ENCODE assay signal across 15 cellular contexts in genomic region chr5:112787896-112788295, GRCh38. TPM values are rescaled to one million over a fixed set of nuclear protein-coding genes. Genes with fewer than 3 reads are reported as not detected.
DNase-seq lines count a peak whose midpoint lies in the region; ATAC-seq and TF ChIP-seq lines count a peak whose summit lies in the region.
"Had no signal": no experiment of that assay in that cellular context is flagged by ENCODE, and none has a peak within 500 bp of the region (broad histone marks: within the 10 kb centered on the region; RNA-seq: fewer than 3 reads in every experiment).

No MANE protein-coding gene starts in this region.

- DNase-seq in IMR-90 = peak; percentile 52
- no peak for DNase-seq in endodermal cell
- DNase-seq in osteoblast (ENCODE audit: insufficient read length, low spot score, missing footprints) = peak; percentile 17
- DNase-seq in activated CD4-positive, alpha-beta T cell treated with anti-CD3 and anti-CD28 coated beads, Interleukin-2, amount 10 ng/mL, durations not matched to agents 24 days and 14 days = no peak
- DNase-seq in UCSD-AML1 (lab: John Stamatoyannopoulos, UW; ENCODE audit: unreplicated experiment) = no peak
- DNase-seq: 8988T; Calu3; CD8-positive, alpha-beta T cell; DMS79 treated with DMSO at 0.1 percent for 48 hours; H9 had no signal

- H3K27ac Mint-ChIP-seq in endodermal cell = peak overlapping the region; percentile 35
- no peak overlapping the region for H3K27ac Mint-ChIP-seq in activated CD4-positive, alpha-beta T cell treated with anti-CD3 and anti-CD28 coated beads, Interleukin-2, amount 10 ng/mL, durations not matched to agents 24 days and 14 days
- H3K27ac Mint-ChIP-seq: B cell; CD8-positive, alpha-beta T cell; H9 had no signal

- CTCF ChIA-PET in IMR-90 (lab: Yijun Ruan, JAX) = interaction anchor here (0.6 to 1.0 kb wide), 2 partner anchors 61 to 77 kb away, joined by 5 to 7 read pairs; no protein-coding TSS in a partner anchor

- H3K79me1 ChIP-seq in IMR-90 (ENCODE audit: low read depth in 1 of 2, low read length in 2 of 2) = peaks cover 6 to 12% of the 10 kb centered on the region in 2 experiments; a peak in 3 of 4 replicates

- no TSS peak for BruUV-seq in IMR-90 (replicated peaks; lab: Mats Ljungman, UMichigan)

- H2AK5ac ChIP-seq in IMR-90 (ENCODE audit: low read depth, low read length) = no peak overlapping the region

- H3K9me3 ChIP-seq in IMR-90 (ENCODE audit: control insufficient read depth, insufficient read depth, low read length) (no peaks in the 10 kb centered on the region), endodermal cell (ENCODE audit: control insufficient read depth, low read length) (no peaks in the 10 kb centered on the region), osteoblast (ENCODE audit: low read depth, low read length) (no peaks in the 10 kb centered on the region)
- H3K9me3 ChIP-seq: BLaER1 treated with 17β-estradiol and CSF1 and Interleukin-3, amounts not matched to agents 10 nM and 100 nM had no signal

- peaks cover 11% of the 10 kb centered on the region for H3K36me3 ChIP-seq in ACC112 (ENCODE audit: insufficient read depth, low read length)
- H3K36me3 ChIP-seq in IMR-90 (ENCODE audit: control insufficient read depth, insufficient read depth, low read length) = no peaks in the 10 kb centered on the region; the same call in 1 of the 2 replicates
- H3K36me3 ChIP-seq in endodermal cell (ENCODE audit: control insufficient read depth, insufficient read depth, low read length) = peaks cover 81% of the 10 kb centered on the region
- H3K36me3 ChIP-seq in osteoblast (ENCODE audit: insufficient read depth, low read length) = peaks cover 3% of the 10 kb centered on the region

- peaks cover 6% of the 10 kb centered on the region for H3K9me1 ChIP-seq in IMR-90 (ENCODE audit: insufficient read depth, low read length)

- no peak overlapping the region for H3K4me2 ChIP-seq in IMR-90 (ENCODE audit: low read depth, low read length)
- H3K4me2 ChIP-seq in osteoblast (ENCODE audit: insufficient read depth, low read length) = no peak overlapping the region
- H3K4me2 ChIP-seq: BLaER1 treated with 17β-estradiol and CSF1 and Interleukin-3, amounts not matched to agents 10 nM and 100 nM had no signal

- H3K56ac ChIP-seq in IMR-90 (ENCODE audit: extremely low read depth, insufficient read depth, low read length) = no peak overlapping the region

- no peak for TF ChIP-seq POLR2A in IMR-90 (IDR thresholded peaks at IDR 0.05; ENCODE audit: low read depth, low read length)

- no peak overlapping the region for H4K8ac ChIP-seq in IMR-90 (ENCODE audit: low read depth in 2 of 2, low read length in 2 of 2)

- no peaks in the 10 kb centered on the region for H3K27me3 Mint-ChIP-seq in endodermal cell (ENCODE audit: insufficient read depth)
- H3K27me3 Mint-ChIP-seq in activated CD4-positive, alpha-beta T cell treated with anti-CD3 and anti-CD28 coated beads, Interleukin-2, amount 10 ng/mL, durations not matched to agents 24 days and 14 days = no peaks in the 10 kb centered on the region
- H3K27me3 Mint-ChIP-seq: B cell had no signal

- no peak overlapping the region for H3K4me3 Mint-ChIP-seq in endodermal cell
- no peak overlapping the region for H3K4me3 Mint-ChIP-seq in activated CD4-positive, alpha-beta T cell treated with anti-CD3 and anti-CD28 coated beads, Interleukin-2, amount 10 ng/mL, durations not matched to agents 24 days and 14 days
- H3K4me3 Mint-ChIP-seq: B cell; CD8-positive, alpha-beta T cell; H9 had no signal

- no CpG with 5 or more reads among the region's 3 CpGs for WGBS in IMR-90 (ENCODE audit: extremely low coverage in 2 of 2, insufficient read length in 1 of 2), 2 experiments
- WGBS in endodermal cell (ENCODE audit: insufficient coverage in 1 of 2, insufficient read length in 1 of 2), 2 experiments = 100% methylated on average over 1 to 3 of the region's 3 CpGs

- ATAC-seq in IMR-90 (ENCODE audit: low read depth) = peak; percentile 55
- no peak for ATAC-seq in activated CD4-positive, CD25-positive, alpha-beta regulatory T cell treated with anti-CD3 and anti-CD28 coated beads, Interleukin-2, amount 50 U/mL, for 24 hours
- ATAC-seq: CD8-positive, alpha-beta T cell; GM12878 had no signal

- no peak overlapping the region for H3K14ac ChIP-seq in IMR-90 (replicated peaks; ENCODE audit: low read depth, low read length)

- no peak overlapping the region for H2AK9ac ChIP-seq in IMR-90 (replicated peaks; ENCODE audit: low read depth, low read length, poor library complexity)

- no peak overlapping the region for H3K4ac ChIP-seq in IMR-90 (ENCODE audit: low read depth, low read length)

- intact Hi-C loops in IMR-90 (cut with micrococcal nuclease) = loop anchor here (2.0 to 10.0 kb wide), 2 partner anchors 61 to 177 kb away; no protein-coding TSS in a partner anchor
- intact Hi-C loops in activated CD4-positive, alpha-beta T cell treated with anti-CD3 and anti-CD28 coated beads, Interleukin-2, amount 10 ng/mL, durations not matched to agents 24 days and 14 days (cut with micrococcal nuclease) = no loop called here

- no peak overlapping the region for H4K5ac ChIP-seq in IMR-90 (ENCODE audit: low read depth, low read length)

- H3K18ac ChIP-seq in IMR-90 (ENCODE audit: low read depth, low read length) = no peak overlapping the region

- H3K27me3 ChIP-seq in ACC112 (ENCODE audit: insufficient read depth, low read length) = no peaks in the 10 kb centered on the region
- H3K27me3 ChIP-seq in IMR-90 (ENCODE audit: control insufficient read depth, insufficient read depth, low read length) = no peaks in the 10 kb centered on the region
- H3K27me3 ChIP-seq in endodermal cell (ENCODE audit: control insufficient read depth, insufficient read depth, low read length, poor library complexity, severe bottlenecking) = no peaks in the 10 kb centered on the region
- H3K27me3 ChIP-seq in osteoblast (ENCODE audit: insufficient read depth, low read length) = no peaks in the 10 kb centered on the region
- H3K27me3 ChIP-seq: BLaER1 treated with 17β-estradiol and CSF1 and Interleukin-3, amounts not matched to agents 10 nM and 100 nM had no signal

- H3K79me2 ChIP-seq in ACC112 (ENCODE audit: control insufficient read depth, insufficient read depth, low read length, unreplicated experiment) (no peaks in the 10 kb centered on the region), osteoblast (ENCODE audit: insufficient read depth, low read length) (no peaks in the 10 kb centered on the region)

- no peak for TF ChIP-seq RAD21 in IMR-90 (IDR thresholded peaks at IDR 0.05; ENCODE audit: low read length)

- H2BK15ac ChIP-seq in IMR-90 (ENCODE audit: low read depth, low read length) = no peak overlapping the region

- no peak for TF ChIP-seq CTCF in IMR-90 (conservative IDR thresholded peaks at IDR 0.05; ENCODE audit: low read depth, low read length)
- no peak for TF ChIP-seq CTCF in endodermal cell (conservative IDR thresholded peaks at IDR 0.05)
- TF ChIP-seq CTCF in osteoblast (IDR thresholded peaks at IDR 0.05; ENCODE audit: extremely low read depth, low read depth, low read length) = no peak

- no peak overlapping the region for H3K4me3 ChIP-seq in ACC112 (ENCODE audit: low read depth, low read length)
- no peak overlapping the region for H3K4me3 ChIP-seq in IMR-90 (ENCODE audit: insufficient read depth, low read depth, low read length)
- no peak overlapping the region for H3K4me3 ChIP-seq in endodermal cell (ENCODE audit: low read length)
- no peak overlapping the region for H3K4me3 ChIP-seq in osteoblast (ENCODE audit: insufficient read depth, low read length)
- H3K4me3 ChIP-seq: BLaER1 treated with 17β-estradiol and CSF1 and Interleukin-3, amounts not matched to agents 10 nM and 100 nM; GM12878 had no signal

- H4K20me1 ChIP-seq in IMR-90 (ENCODE audit: insufficient read depth, low read length) (peaks cover 3% of the 10 kb centered on the region; the same call in 1 of the 2 replicates), osteoblast (ENCODE audit: insufficient read depth, low read length) (no peaks in the 10 kb centered on the region)
- H4K20me1 ChIP-seq: BLaER1 treated with 17β-estradiol and CSF1 and Interleukin-3, amounts not matched to agents 10 nM and 100 nM had no signal

- H3K9me3 Mint-ChIP-seq in endodermal cell = no peaks in the 10 kb centered on the region
- no peaks in the 10 kb centered on the region for H3K9me3 Mint-ChIP-seq in activated CD4-positive, alpha-beta T cell treated with anti-CD3 and anti-CD28 coated beads, Interleukin-2, amount 10 ng/mL, durations not matched to agents 24 days and 14 days
- H3K9me3 Mint-ChIP-seq: CD8-positive, alpha-beta T cell; H9 had no signal

- H2BK20ac ChIP-seq in IMR-90 (ENCODE audit: low read depth, low read length) = no peak overlapping the region

- H2AFZ ChIP-seq in ACC112 (ENCODE audit: low read length, unreplicated experiment) (no peak overlapping the region), IMR-90 (replicated peaks; ENCODE audit: low read length, poor library complexity) (no peak overlapping the region), osteoblast (ENCODE audit: low read length) (no peak overlapping the region)

- no peak overlapping the region for H4K91ac ChIP-seq in IMR-90 (ENCODE audit: insufficient read depth, low read depth, low read length)

- dilution Hi-C loops in IMR-90 (cut with HindIII; ENCODE audit: low sequenced_read_pairs, unreplicated experiment) = no loop called here

- peaks cover 23% of the 10 kb centered on the region for H3K4me1 Mint-ChIP-seq in endodermal cell
- peaks cover 2% of the 10 kb centered on the region for H3K4me1 Mint-ChIP-seq in activated CD4-positive, alpha-beta T cell treated with anti-CD3 and anti-CD28 coated beads, Interleukin-2, amount 10 ng/mL, durations not matched to agents 24 days and 14 days
- H3K4me1 Mint-ChIP-seq: B cell had no signal

- in situ Hi-C loops in IMR-90 (cut with MboI; ENCODE audit: low sequenced_read_pairs) = no loop called here

- peak overlapping the region; percentile 81 for H2BK5ac ChIP-seq in IMR-90 (ENCODE audit: low read depth, low read length, poor library complexity, severe bottlenecking)

- H3K27ac ChIP-seq in ACC112 (ENCODE audit: low read depth, low read length) (peak overlapping the region; percentile 66), IMR-90 (ENCODE audit: insufficient read depth, low read length) (no peak overlapping the region), endodermal cell (ENCODE audit: low read depth, low read length) (no peak overlapping the region), osteoblast (ENCODE audit: low read depth, low read length) (no peak overlapping the region)
- H3K27ac ChIP-seq: BLaER1 treated with 17β-estradiol and CSF1 and Interleukin-3, amounts not matched to agents 10 nM and 100 nM had no signal

- H3K4me1 ChIP-seq in ACC112 (ENCODE audit: control insufficient read depth, insufficient read depth, low read length, unreplicated experiment) (peaks cover 17% of the 10 kb centered on the region), IMR-90 (ENCODE audit: control insufficient read depth, insufficient read depth, low read length) (peaks cover 4% of the 10 kb centered on the region), endodermal cell (ENCODE audit: control insufficient read depth, insufficient read depth, low read length) (peaks cover 10% of the 10 kb centered on the region), osteoblast (ENCODE audit: insufficient read depth, low read length) (peaks cover 4% of the 10 kb centered on the region)
- H3K4me1 ChIP-seq: BLaER1 treated with 17β-estradiol and CSF1 and Interleukin-3, amounts not matched to agents 10 nM and 100 nM had no signal

- POLR2A ChIA-PET in IMR-90 (lab: Charles Lee; ENCODE audit: unreplicated experiment) = no interaction called here

- peaks cover 31% of the 10 kb centered on the region for H3K36me3 Mint-ChIP-seq in endodermal cell (ENCODE audit: low read depth)
- H3K36me3 Mint-ChIP-seq in activated CD4-positive, alpha-beta T cell treated with anti-CD3 and anti-CD28 coated beads, Interleukin-2, amount 10 ng/mL, durations not matched to agents 24 days and 14 days (ENCODE audit: low read depth) = peaks cover 2% of the 10 kb centered on the region

- H2BK120ac ChIP-seq in IMR-90 (ENCODE audit: low read depth, low read length) = no peak overlapping the region

- no peak overlapping the region for H3K9ac ChIP-seq in IMR-90 (ENCODE audit: low read depth, low read length)
- H3K9ac ChIP-seq in endodermal cell (ENCODE audit: extremely low read depth, low read length, poor library complexity, severe bottlenecking) = no peak overlapping the region
- H3K9ac ChIP-seq: BLaER1 treated with 17β-estradiol and CSF1 and Interleukin-3, amounts not matched to agents 10 nM and 100 nM had no signal

- H3K23ac ChIP-seq in IMR-90 (ENCODE audit: low read depth, low read length) = no peak overlapping the region

RNA-seq across cellular contexts. Expression of gene APC, which starts 50.2 kb away (rescaled TPM):
- total RNA-seq in IMR-90 (2012; rRNA removed) = 58.4 and 76.1 TPM in 2 replicates
- polyA plus RNA-seq in IMR-90 (2012; rRNA removed) = 7.3 and 9.4 TPM in 2 replicates
- 2.5 and 3.6 TPM in 2 replicates for polyA plus RNA-seq in IMR-90 (2012; cell fraction: cytosol; rRNA removed)
- polyA plus RNA-seq in IMR-90 (2012; cell fraction: nucleus; rRNA removed; ENCODE audit: low replicate concordance) = 5.6 and 10.5 TPM in 2 replicates
- total RNA-seq in endodermal cell = 10 to 100 TPM; 66.3 to 87.6 TPM
- 26.3 TPM for polyA plus RNA-seq in endodermal cell (2013, experiment 1 of 2)
- polyA plus RNA-seq in endodermal cell (2013, experiment 2 of 2) = 33.6 TPM
- 65.7 and 67.0 TPM in 2 replicates for total RNA-seq in osteoblast
- 19.1 and 20.4 TPM in 2 replicates for total RNA-seq in activated CD4-positive, alpha-beta T cell treated with anti-CD3 and anti-CD28 coated beads, Interleukin-2, amount 10 ng/mL, durations not matched to agents 24 days and 14 days

Comparison
In these comparisons a context has a peak if more than half of its experiments do, and no peak if none do; other contexts are left out.
1. DNase-seq: peak in IMR-90 (single experiment) and osteoblast (single experiment); none in endodermal cell (single experiment), activated CD4-positive, alpha-beta T cell treated with anti-CD3 and anti-CD28 coated beads, Interleukin-2, amount 10 ng/mL, durations not matched to agents 24 days and 14 days (single experiment) and UCSD-AML1 (single experiment).